ENCODE assay signal across 8 cellular contexts in the genomic region with DNA sequence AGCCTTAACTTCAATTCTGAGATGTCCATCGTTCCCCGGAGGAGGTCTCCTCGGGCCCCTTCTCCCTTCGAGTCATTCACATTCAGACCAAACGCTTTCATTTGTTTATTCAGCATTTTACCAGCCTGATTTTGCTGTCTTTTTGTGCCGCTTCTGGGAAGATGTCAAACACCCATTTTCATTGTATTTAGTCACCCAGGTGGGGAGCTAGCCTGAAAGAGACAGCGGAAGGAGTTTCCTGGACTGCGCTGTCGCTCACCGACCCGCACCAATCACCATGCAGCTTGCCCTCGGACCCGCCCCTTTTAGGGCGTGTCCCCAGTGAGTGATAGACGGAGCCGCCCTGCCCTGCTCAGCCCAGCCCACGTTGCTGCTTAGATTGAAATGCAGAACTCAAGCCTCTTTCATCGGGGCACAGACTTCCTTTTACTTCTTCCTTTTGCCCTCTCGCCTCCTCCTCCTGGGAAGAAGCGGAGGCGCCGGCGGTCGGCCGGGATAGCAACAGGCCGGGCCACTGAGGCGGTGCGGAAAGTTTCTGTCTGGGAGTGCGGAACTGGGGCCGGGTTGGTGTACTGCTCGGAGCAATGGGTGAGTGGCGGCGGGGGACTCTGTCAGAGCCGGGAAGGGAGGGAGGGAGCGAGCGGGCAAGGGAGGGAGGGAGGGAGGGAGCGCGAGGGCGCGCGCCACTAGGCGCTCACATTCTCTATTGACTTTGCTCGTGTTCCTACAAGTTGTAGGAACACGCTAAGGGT. TPM values are rescaled to one million over a fixed set of nuclear protein-coding genes. Genes with fewer than 3 reads are reported as not detected.
DNase-seq lines count a peak whose midpoint lies in the region; ATAC-seq and TF ChIP-seq lines count a peak whose summit lies in the region.

A gene (plus strand): TSS at position 355 of the 752 bp plus-strand sequence. CDS start 230 bp downstream, at position 585.

- no peaks in the 10 kb centered on the region for H3K36me3 ChIP-seq in left ventricle myocardium inferior
- H3K36me3 ChIP-seq in psoas muscle (ENCODE audit: insufficient read depth in 1 of 2, low read depth in 1 of 2) = no peaks in the 10 kb centered on the region

- TF ChIP-seq POLR2A in GM18505 (IDR thresholded peaks at IDR 0.05; ENCODE audit: borderline replicate concordance, extremely low read depth, insufficient read depth, insufficient read length) = no peak

- H3K4me1 Mint-ChIP-seq in activated naive CD4-positive, alpha-beta T cell treated with anti-CD3 and anti-CD28 coated beads, Interleukin-2, amount 50 U/mL, for 24 hours = peaks cover 55% of the 10 kb centered on the region

- intact Hi-C loops in left ventricle myocardium inferior (cut with micrococcal nuclease) (no loop called here), psoas muscle (cut with DNase I) (no loop called here)

- H3K4me3 Mint-ChIP-seq in activated naive CD4-positive, alpha-beta T cell treated with anti-CD3 and anti-CD28 coated beads, Interleukin-2, amount 50 U/mL, for 24 hours = peak within 1 kb of the TSS; percentile 55

- H3K36me3 Mint-ChIP-seq in activated naive CD4-positive, alpha-beta T cell treated with anti-CD3 and anti-CD28 coated beads, Interleukin-2, amount 50 U/mL, for 24 hours = peaks cover 6% of the 10 kb centered on the region

- H3K27me3 Mint-ChIP-seq in activated naive CD4-positive, alpha-beta T cell treated with anti-CD3 and anti-CD28 coated beads, Interleukin-2, amount 50 U/mL, for 24 hours = peaks cover 66% of the 10 kb centered on the region

- H3K27me3 ChIP-seq in left ventricle myocardium inferior (ENCODE audit: low read depth) (peaks cover 100% of the 10 kb centered on the region), psoas muscle (ENCODE audit: insufficient read depth in 3 of 3, low read length in 2 of 3) (peaks cover 0 to 100% (median 59%) of the 10 kb centered on the region in 3 donors)

- H3K9me3 Mint-ChIP-seq in activated naive CD4-positive, alpha-beta T cell treated with anti-CD3 and anti-CD28 coated beads, Interleukin-2, amount 50 U/mL, for 24 hours = no peaks in the 10 kb centered on the region

- TF ChIP-seq CTCF in left ventricle myocardium inferior (IDR thresholded peaks at IDR 0.05; ENCODE audit: borderline replicate concordance) = no peak
- no peak for TF ChIP-seq CTCF in psoas muscle (IDR thresholded peaks at IDR 0.05)

- ATAC-seq in GM18505 (IDR thresholded peaks at IDR 0.05; ENCODE audit: unreplicated experiment) (peak; percentile 91), HG03354 (IDR thresholded peaks at IDR 0.05; ENCODE audit: poor library complexity, severe bottlenecking, unreplicated experiment) (peak; percentile 83), psoas muscle (peak; percentile 88 to 95 (median 94)), HG03571 (IDR thresholded peaks at IDR 0.05; ENCODE audit: unreplicated experiment) (no peak)

- H3K27ac ChIP-seq in left ventricle myocardium inferior (replicated peaks) = no peak within 1 kb of the TSS
- no peak within 1 kb of the TSS for H3K27ac ChIP-seq in psoas muscle

- 0 to 2% (median 2%) methylated on average over 44 of the region's 44 CpGs for WGBS in psoas muscle, 3 donors

- H3K27ac Mint-ChIP-seq in activated naive CD4-positive, alpha-beta T cell treated with anti-CD3 and anti-CD28 coated beads, Interleukin-2, amount 50 U/mL, for 24 hours = no peak within 1 kb of the TSS

- H3K4me1 ChIP-seq in left ventricle myocardium inferior (peaks cover 79% of the 10 kb centered on the region), psoas muscle (peaks cover 21% of the 10 kb centered on the region)

- no peaks in the 10 kb centered on the region for H3K9me3 ChIP-seq in left ventricle myocardium inferior (replicated peaks)
- no peaks in the 10 kb centered on the region for H3K9me3 ChIP-seq in psoas muscle

- peak within 1 kb of the TSS; percentile 57 for H3K4me3 ChIP-seq in left ventricle myocardium inferior
- peak within 1 kb of the TSS; percentile 60 for H3K4me3 ChIP-seq in psoas muscle

- peak; percentile 92 for DNase-seq in AG08396 (ENCODE audit: low spot score)
- peak; percentile 97 for DNase-seq in NCI-H345 treated with DMSO at 0.1 percent for 48 hours (lab: John Stamatoyannopoulos, UW; ENCODE audit: unreplicated experiment)
- peak; percentile 54 for DNase-seq in left ventricle myocardium inferior
- DNase-seq in psoas muscle = peak; percentile 77 to 93

RNA-seq across cellular contexts. Expression of the gene that starts here (rescaled TPM):
- total RNA-seq in left ventricle myocardium inferior (not detected), psoas muscle (1 to 10 TPM in 1 of 4 donors, under 1 TPM in 3; 0.24 to 1.4 (median 0.56) TPM)
- under 1 TPM; 0.13 to 0.49 (median 0.47) TPM for polyA plus RNA-seq in psoas muscle

Comparison
In these comparisons a context has a peak if more than half of its experiments do, and no peak if none do; other contexts are left out.
1. Peak in DNase-seq and H3K4me3 ChIP-seq in left ventricle myocardium inferior; RNA of the gene not detected or under 1 TPM.